Comparison of ENCODE assay signal across 1 cellular context in the genomic region with DNA sequence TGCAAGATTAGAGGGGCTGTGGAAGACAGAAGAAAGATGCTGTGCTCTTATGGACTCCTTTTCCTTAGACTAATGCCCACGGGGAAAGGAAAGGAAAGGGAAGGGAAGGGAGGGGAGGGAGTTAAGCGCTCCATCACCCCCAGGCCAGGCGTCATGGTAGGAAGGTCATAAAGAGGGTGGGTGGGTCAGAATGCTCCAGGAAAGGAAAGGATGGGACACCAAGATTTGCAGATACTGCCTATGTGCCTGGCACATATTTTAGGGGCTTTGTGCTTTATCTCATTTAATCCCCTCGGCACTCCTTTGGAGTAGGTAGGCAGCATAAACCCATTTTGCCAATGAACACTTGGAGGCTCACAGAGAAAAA.
TF ChIP-seq lines count a peak whose summit lies in the region.

No MANE protein-coding gene starts in this region.

TF ChIP-seq in H1, 55 proteins besides CTCF, POLR2A, EP300 and RAD21 (continued from another document):
- TF ChIP-seq KDM1A (IDR thresholded peaks at IDR 0.05; ENCODE audit: borderline replicate concordance, low read length) (no peak), NRF1 (IDR thresholded peaks at IDR 0.05; ENCODE audit: low read depth, low read length) (no peak)
TF ChIP-seq in H1: peak in this region for 0.
